Comparison of ENCODE assay signal across 12 cellular contexts in the genomic region with DNA sequence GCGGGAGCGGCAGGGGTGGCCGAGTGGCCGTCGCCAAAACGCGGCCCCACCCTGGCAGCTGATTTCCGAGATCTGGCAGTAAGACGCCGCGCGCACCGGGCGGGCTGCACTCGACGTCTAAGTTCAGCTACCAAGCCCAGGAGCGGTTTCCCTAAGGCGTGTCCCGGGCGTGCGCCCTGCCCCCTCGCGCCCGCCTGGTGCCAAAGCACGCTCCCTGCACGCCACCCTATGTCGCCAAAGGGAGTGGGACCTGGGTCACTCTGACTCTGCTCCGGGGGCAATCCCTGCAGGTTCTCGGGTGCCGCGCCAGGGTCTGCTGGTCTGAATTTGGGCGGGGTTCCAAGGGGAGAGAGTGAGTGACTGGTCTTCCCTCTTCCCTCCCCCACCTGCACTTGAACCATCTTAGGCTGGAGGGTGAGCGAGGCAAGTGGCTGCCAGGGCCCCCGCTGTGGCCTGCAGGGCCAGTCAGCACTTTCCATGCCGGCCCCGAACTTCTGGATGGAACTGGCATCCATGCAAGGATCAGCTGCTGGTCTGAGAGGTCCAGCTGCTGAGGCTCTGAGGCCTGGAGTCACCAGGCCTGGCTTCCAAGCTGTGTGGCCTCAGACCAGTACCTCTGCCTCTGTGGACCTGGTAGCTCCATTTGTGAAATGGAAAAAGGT. TPM values are rescaled to one million over a fixed set of nuclear protein-coding genes. Genes with fewer than 3 reads are reported as not detected.
DNase-seq lines count a peak whose midpoint lies in the region; TF ChIP-seq lines count a peak whose summit lies in the region.
"Had no signal": no experiment of that assay in that cellular context is flagged by ENCODE, and none has a peak within 500 bp of the region (broad histone marks: within the 10 kb centered on the region; RNA-seq: fewer than 3 reads in every experiment).

A gene with protein sequence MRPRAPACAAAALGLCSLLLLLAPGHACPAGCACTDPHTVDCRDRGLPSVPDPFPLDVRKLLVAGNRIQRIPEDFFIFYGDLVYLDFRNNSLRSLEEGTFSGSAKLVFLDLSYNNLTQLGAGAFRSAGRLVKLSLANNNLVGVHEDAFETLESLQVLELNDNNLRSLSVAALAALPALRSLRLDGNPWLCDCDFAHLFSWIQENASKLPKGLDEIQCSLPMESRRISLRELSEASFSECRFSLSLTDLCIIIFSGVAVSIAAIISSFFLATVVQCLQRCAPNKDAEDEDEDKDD (minus strand): TSS at position 119 of the 662 bp plus-strand sequence. CDS start 410 bp downstream, outside the sequence.

- TF ChIP-seq CTCF in testis (IDR thresholded peaks at IDR 0.05), result no peak

- H3K27me3 ChIP-seq in iPS DF 6.9 (ENCODE audit: control insufficient read depth, insufficient read depth, low read length) (peaks cover 35% of the 10 kb centered on the region), testis (no peaks in the 10 kb centered on the region)

- peak within 1 kb of the TSS; percentile 45; the same call in 1 of the 2 replicates for H3K4me3 ChIP-seq in iPS DF 6.9 (ENCODE audit: low read length)
- peak within 1 kb of the TSS; percentile 12 to 39 for H3K4me3 ChIP-seq in testis
- H3K4me3 ChIP-seq: pancreas had no signal

- no CpG with 5 or more reads among the region's 36 CpGs for WGBS in iPS DF 6.9 (ENCODE audit: insufficient coverage, insufficient read length)
- 5% methylated on average over 36 of the region's 36 CpGs; no CpG with 5 or more reads in 1 of the 2 donors for WGBS in testis, 2 donors

- no peak for TF ChIP-seq POLR2A in testis (IDR thresholded peaks at IDR 0.05)

- DNase-seq in activated T-cell treated with anti-CD3 and anti-CD28 coated beads for 48 hours (ENCODE audit: low read depth) (peak; percentile 3), UCSD-AML1 (lab: John Stamatoyannopoulos, UW; ENCODE audit: unreplicated experiment) (peak; percentile 85), iPS DF 6.9 (ENCODE audit: low read depth, low spot score) (no peak), testis (peak; percentile 22), DMS153 treated with DMSO at 0.1 percent for 48 hours (lab: John Stamatoyannopoulos, UW; ENCODE audit: unreplicated experiment) (no peak), SHP77 treated with DMSO at 0.1 percent for 48 hours (lab: John Stamatoyannopoulos, UW) (no peak)
- no peak for DNase-seq in activated T-cell treated with anti-CD3 and anti-CD28 coated beads, Interleukin-2, amount 50 U/mL, for 1 hour
- DNase-seq in activated CD4-positive, alpha-beta T cell treated with anti-CD3 and anti-CD28 coated beads for 4 hours, result no peak
- DNase-seq: activated gamma-delta T cell, pancreas had no signal

- no peaks in the 10 kb centered on the region for H3K9me3 ChIP-seq in iPS DF 6.9 (ENCODE audit: control insufficient read depth, insufficient read depth, low read length)
- no peaks in the 10 kb centered on the region for H3K9me3 ChIP-seq in testis
- H3K9me3 ChIP-seq: pancreas had no signal

- intact Hi-C loops in testis (cut with DNase I; ENCODE audit: low total_unique reads), result no loop called here

- H3K4me1 ChIP-seq in iPS DF 6.9 (ENCODE audit: control insufficient read depth, insufficient read depth, low read length) (peaks cover 2% of the 10 kb centered on the region; the same call in 1 of the 2 replicates), testis (peaks cover 4% of the 10 kb centered on the region)
- H3K4me1 ChIP-seq: pancreas had no signal

- no peaks in the 10 kb centered on the region for H3K36me3 ChIP-seq in iPS DF 6.9 (ENCODE audit: control insufficient read depth, insufficient read depth, low read length)
- no peaks in the 10 kb centered on the region for H3K36me3 ChIP-seq in testis (ENCODE audit: low read depth, missing control alignments)
- H3K36me3 ChIP-seq: pancreas had no signal

- H3K27ac ChIP-seq in iPS DF 6.9 (ENCODE audit: low read length) (no peak within 1 kb of the TSS), testis (no peak within 1 kb of the TSS)
- H3K27ac ChIP-seq: pancreas had no signal

RNA-seq across cellular contexts. Expression of the gene that starts here (rescaled TPM):
- 1 to 10 TPM in 1 of 2 donors, under 1 TPM in 1; 0.79 to 1.6 TPM for total RNA-seq in testis
- 0.91 TPM for polyA plus RNA-seq in testis (ENCODE audit: insufficient read depth, low read depth, low replicate concordance)
- total RNA-seq: pancreas; T-helper 2 cell treated with Interferon-gamma antibody and Interleukin-4, amounts not matched to agents 100 ng/mL and 5 ng/mL, for 36 hours had no signal
- polyA plus RNA-seq: IgD-negative memory B cell, pancreas had no signal

Comparison
In these comparisons a context has a peak if more than half of its experiments do, and no peak if none do; other contexts are left out.
1. DNase-seq: peak in activated T-cell treated with anti-CD3 and anti-CD28 coated beads for 48 hours (single experiment), UCSD-AML1 (single experiment) and testis (single experiment); none in activated T-cell treated with anti-CD3 and anti-CD28 coated beads, Interleukin-2, amount 50 U/mL, for 1 hour (single experiment), iPS DF 6.9 (single experiment), DMS153 treated with DMSO at 0.1 percent for 48 hours (single experiment), SHP77 treated with DMSO at 0.1 percent for 48 hours (single experiment) and activated CD4-positive, alpha-beta T cell treated with anti-CD3 and anti-CD28 coated beads for 4 hours (0 of 2).